In genomic region chr5:82107277-82107676, GRCh38 we compare ENCODE assay signal across 8 cellular contexts.
DNase-seq lines count a peak whose midpoint lies in the region; ATAC-seq and TF ChIP-seq lines count a peak whose summit lies in the region.

No MANE protein-coding gene starts in this region.

- H2AFZ ChIP-seq in neural cell (ENCODE audit: low read depth, low read length), result no peak overlapping the region

- H3K27me3 ChIP-seq in neural cell (ENCODE audit: insufficient read depth, low read depth, low read length), result no peaks in the 10 kb centered on the region

- peak; percentile 56 for TF ChIP-seq CTCF in LNCaP clone FGC (IDR thresholded peaks at IDR 0.05; ENCODE audit: control insufficient read depth, extremely low read depth, insufficient read depth)
- peak; percentile 41 for TF ChIP-seq CTCF in neural cell (IDR thresholded peaks at IDR 0.05; ENCODE audit: poor library complexity, severe bottlenecking)

- no peaks in the 10 kb centered on the region for H3F3A ChIP-seq in neural cell (ENCODE audit: insufficient read depth, low read length, poor library complexity, severe bottlenecking)

- peak; percentile 13 for DNase-seq in EL
- peak; percentile 26 for DNase-seq in LNCaP clone FGC (ENCODE audit: low read depth)
- DNase-seq in cerebellar cortex (ENCODE audit: low spot score), result peak; percentile 60
- DNase-seq in NCI-H1930 (lab: John Stamatoyannopoulos, UW), result no peak
- DNase-seq in DMS153 (lab: John Stamatoyannopoulos, UW), result no peak
- DNase-seq in T-helper 9 cell, result no peak

- ATAC-seq in GM19397 (IDR thresholded peaks at IDR 0.05; ENCODE audit: unreplicated experiment), result no peak

- H3K9me2 ChIP-seq in neural cell (ENCODE audit: insufficient read depth, low read length), result no peaks in the 10 kb centered on the region

- no peaks in the 10 kb centered on the region for H3K36me3 ChIP-seq in neural cell (ENCODE audit: insufficient read depth, low read length)

- no peak overlapping the region for H3K4me2 ChIP-seq in neural cell (ENCODE audit: low read length)

- H3K79me2 ChIP-seq in neural cell (replicated peaks; ENCODE audit: insufficient read depth, low read length), result no peaks in the 10 kb centered on the region

- no peaks in the 10 kb centered on the region for H3K9me3 ChIP-seq in neural cell (ENCODE audit: low read length)

- H4K20me1 ChIP-seq in neural cell (ENCODE audit: insufficient read depth), result no peaks in the 10 kb centered on the region

- H3K4me3 ChIP-seq in LNCaP clone FGC (ENCODE audit: low read depth, low read length), result no peak overlapping the region
- no peak overlapping the region for H3K4me3 ChIP-seq in neural cell (ENCODE audit: low read length)

- no peak for TF ChIP-seq EP300 in neural cell (conservative IDR thresholded peaks at IDR 0.05; ENCODE audit: poor library complexity, severe bottlenecking)

- H3K27ac ChIP-seq in neural cell (ENCODE audit: low read length), result no peak overlapping the region

- no peak overlapping the region for H3K9ac ChIP-seq in neural cell (ENCODE audit: low read length)

- no peak for TF ChIP-seq RAD21 in neural cell (conservative IDR thresholded peaks at IDR 0.05)

TF ChIP-seq in neural cell, 6 proteins besides CTCF, POLR2A, EP300 and RAD21:
- TF ChIP-seq REST (IDR thresholded peaks at IDR 0.05; ENCODE audit: borderline replicate concordance) (no peak), TAF1 (IDR thresholded peaks at IDR 0.05; ENCODE audit: low read depth) (no peak), EZH2 (IDR thresholded peaks at IDR 0.05; ENCODE audit: borderline replicate concordance, insufficient read depth, low read length, poor library complexity, severe bottlenecking) (no peak), MXI1 (conservative IDR thresholded peaks at IDR 0.05; ENCODE audit: poor library complexity, severe bottlenecking) (no peak), POLR2AphosphoS5 (IDR thresholded peaks at IDR 0.05) (no peak), SMC3 (conservative IDR thresholded peaks at IDR 0.05; ENCODE audit: poor library complexity) (no peak)

Comparison
In these comparisons a context has a peak if more than half of its experiments do, and no peak if none do; other contexts are left out.
1. DNase-seq: peak in EL (single experiment), LNCaP clone FGC (single experiment) and cerebellar cortex (single experiment); none in NCI-H1930 (0 of 2), DMS153 (single experiment) and T-helper 9 cell (single experiment).